In the genomic region with DNA sequence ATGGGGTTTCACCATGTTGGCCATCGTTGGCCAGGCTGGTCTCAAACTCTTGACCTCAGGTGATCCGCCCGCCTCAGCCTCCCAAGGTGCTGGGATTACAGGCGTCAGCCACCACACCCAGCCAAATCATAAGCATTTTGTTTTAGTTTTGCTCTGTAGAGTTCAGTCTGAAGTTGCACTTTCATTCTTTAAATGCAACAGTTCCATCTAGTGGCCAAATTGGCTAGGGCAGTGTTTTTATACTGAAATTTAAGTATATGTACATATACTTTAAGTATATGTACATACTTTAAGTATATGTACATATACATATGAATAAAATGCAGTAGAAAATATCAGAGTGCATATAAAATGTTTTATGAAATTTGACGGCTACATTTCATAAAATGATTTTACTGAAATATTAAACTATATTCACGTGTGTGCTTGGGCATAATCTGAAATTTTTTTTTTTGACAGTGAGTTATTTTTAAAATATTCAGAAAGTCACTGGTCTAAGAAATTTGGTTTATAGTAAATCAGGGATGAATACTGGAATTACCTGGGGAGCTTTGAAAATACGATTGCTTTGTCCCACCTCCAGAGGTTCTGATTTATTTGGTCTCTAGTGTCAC, we compare ENCODE assay signal across 8 cellular contexts.
DNase-seq lines count a peak whose midpoint lies in the region; ATAC-seq and TF ChIP-seq lines count a peak whose summit lies in the region.

No MANE protein-coding gene starts in this region.

- H3K9me3 Mint-ChIP-seq in activated naive CD4-positive, alpha-beta T cell treated with anti-CD3 and anti-CD28 coated beads for 36 hours = no peaks in the 10 kb centered on the region

- H3K9me3 ChIP-seq in OCI-LY7 (ENCODE audit: low read length) (no peaks in the 10 kb centered on the region), colonic mucosa (no peaks in the 10 kb centered on the region)

- H3K36me3 ChIP-seq in OCI-LY7 (ENCODE audit: insufficient read depth, low read length) = no peaks in the 10 kb centered on the region
- H3K36me3 ChIP-seq in colonic mucosa = no peaks in the 10 kb centered on the region

- H3K27ac ChIP-seq in OCI-LY7 (ENCODE audit: low read depth, low read length, poor library complexity, severe bottlenecking) (no peak overlapping the region), colonic mucosa (no peak overlapping the region)

- peak; percentile 52 for ATAC-seq in GM21447 (IDR thresholded peaks at IDR 0.05; ENCODE audit: unreplicated experiment)

- H3K36me3 Mint-ChIP-seq in activated naive CD4-positive, alpha-beta T cell treated with anti-CD3 and anti-CD28 coated beads for 36 hours (ENCODE audit: low read depth) = no peaks in the 10 kb centered on the region

- no peaks in the 10 kb centered on the region for H3K9me2 ChIP-seq in OCI-LY7 (ENCODE audit: insufficient read depth, low read length)

- H3K4me3 Mint-ChIP-seq in activated naive CD4-positive, alpha-beta T cell treated with anti-CD3 and anti-CD28 coated beads for 36 hours = no peak overlapping the region

- H3K4me1 Mint-ChIP-seq in activated naive CD4-positive, alpha-beta T cell treated with anti-CD3 and anti-CD28 coated beads for 36 hours (ENCODE audit: low read depth) = no peaks in the 10 kb centered on the region

- CTCF ChIA-PET in activated naive CD4-positive, alpha-beta T cell treated with anti-CD3 and anti-CD28 coated beads for 36 hours (lab: Charles Lee) = interaction anchor here (0.7 to 1.9 kb wide), 5 partner anchors 14 to 1027 kb away, joined by 3 to 5 read pairs (median 3); no protein-coding TSS in a partner anchor
- CTCF ChIA-PET in OCI-LY7 (lab: Charles Lee; ENCODE audit: unreplicated experiment) = no interaction called here

- TF ChIP-seq CTCF in OCI-LY7 (conservative IDR thresholded peaks at IDR 0.05; ENCODE audit: low read length) (peak; percentile 82), colonic mucosa (IDR thresholded peaks at IDR 0.05) (peak; percentile 63)

- no peaks in the 10 kb centered on the region for H3K79me2 ChIP-seq in OCI-LY7 (ENCODE audit: insufficient read depth, low read depth, low read length)

- no TSS peak for BruUV-seq in OCI-LY7 (replicated peaks; lab: Mats Ljungman, UMichigan)

- H4K20me1 ChIP-seq in OCI-LY7 (ENCODE audit: insufficient read depth, low read length) = no peaks in the 10 kb centered on the region

- H3K4me1 ChIP-seq in OCI-LY7 (ENCODE audit: insufficient read depth, low read length, poor library complexity, severe bottlenecking) = no peaks in the 10 kb centered on the region
- no peaks in the 10 kb centered on the region for H3K4me1 ChIP-seq in colonic mucosa

- DNase-seq in activated naive CD4-positive, alpha-beta T cell treated with anti-CD3 and anti-CD28 coated beads for 36 hours = peak; percentile 56
- DNase-seq in activated naive CD4-positive, alpha-beta T cell treated with anti-CD3 and anti-CD28 coated beads, Interleukin-2, amount 50 U/mL, for 16 hours = no peak
- DNase-seq in HS-27A (ENCODE audit: low read depth) = peak; percentile 8
- peak; percentile 57 for DNase-seq in OCI-LY7 (ENCODE audit: low spot score)
- peak; percentile 65 for DNase-seq in colonic mucosa
- peak; percentile 74 for DNase-seq in middle frontal gyrus (ENCODE audit: extremely low spot score, low spot score)
- DNase-seq in GOT3 (lab: John Stamatoyannopoulos, UW) = no peak

- no peak overlapping the region for H3K27ac Mint-ChIP-seq in activated naive CD4-positive, alpha-beta T cell treated with anti-CD3 and anti-CD28 coated beads for 36 hours

- H2AFZ ChIP-seq in OCI-LY7 (ENCODE audit: low read length) = no peak overlapping the region

- H3K4me3 ChIP-seq in OCI-LY7 (ENCODE audit: low read depth, low read length, poor library complexity, severe bottlenecking) (no peak overlapping the region), colonic mucosa (no peak overlapping the region)

- H3K9ac ChIP-seq in colonic mucosa (ENCODE audit: low read depth in 2 of 2, low read length in 2 of 2) = no peak overlapping the region

- POLR2A ChIA-PET in OCI-LY7 (lab: Charles Lee) = interaction anchor here (1.0 kb wide), 1 partner anchor 22 kb away, joined by 5 read pairs; no protein-coding TSS in a partner anchor

- intact Hi-C loops in activated naive CD4-positive, alpha-beta T cell treated with anti-CD3 and anti-CD28 coated beads for 36 hours (cut with micrococcal nuclease) = loop anchor here (1.0 to 10.0 kb wide), 5 partner anchors 145 to 1137 kb away; a partner anchor contains a TSS
- intact Hi-C loops in OCI-LY7 (cut with micrococcal nuclease; ENCODE audit: unreplicated experiment) = loop anchor here (10.0 kb wide), 2 partner anchors 975 to 1035 kb away; no protein-coding TSS in a partner anchor
- intact Hi-C loops in colonic mucosa (cut with DNase I) = loop anchor here (5.0 to 10.0 kb wide), 3 partner anchors 205 to 1038 kb away; no protein-coding TSS in a partner anchor

- H3K27me3 ChIP-seq in colonic mucosa = no peaks in the 10 kb centered on the region

- peaks cover 5% of the 10 kb centered on the region for H3K27me3 Mint-ChIP-seq in activated naive CD4-positive, alpha-beta T cell treated with anti-CD3 and anti-CD28 coated beads for 36 hours (ENCODE audit: low read depth)

- H3K4me2 ChIP-seq in OCI-LY7 (ENCODE audit: low read length) = no peak overlapping the region

Comparison
In these comparisons a context has a peak if more than half of its experiments do, and no peak if none do; other contexts are left out.
1. DNase-seq: peak in activated naive CD4-positive, alpha-beta T cell treated with anti-CD3 and anti-CD28 coated beads for 36 hours (single experiment), HS-27A (single experiment), OCI-LY7 (single experiment), colonic mucosa (single experiment) and middle frontal gyrus (single experiment); none in activated naive CD4-positive, alpha-beta T cell treated with anti-CD3 and anti-CD28 coated beads, Interleukin-2, amount 50 U/mL, for 16 hours (single experiment) and GOT3 (single experiment).